28 cellular contexts compared by ENCODE assay signal in genomic region chr5:103476776-103477175, GRCh38.
DNase-seq lines count a peak whose midpoint lies in the region; ATAC-seq and TF ChIP-seq lines count a peak whose summit lies in the region.
"Had no signal": no experiment of that assay in that cellular context is flagged by ENCODE, and none has a peak within 500 bp of the region (broad histone marks: within the 10 kb centered on the region; RNA-seq: fewer than 3 reads in every experiment).

No MANE protein-coding gene starts in this region.

- H3K9me3 Mint-ChIP-seq in neural progenitor cell = no peaks in the 10 kb centered on the region
- no peaks in the 10 kb centered on the region for H3K9me3 Mint-ChIP-seq in activated naive CD4-positive, alpha-beta T cell treated with anti-CD3 and anti-CD28 coated beads, Interleukin-2, amount 50 U/mL, for 72 hours
- H3K9me3 Mint-ChIP-seq: CD8-positive, alpha-beta T cell; H9 had no signal

- H3K27me3 Mint-ChIP-seq in neural progenitor cell (ENCODE audit: insufficient read depth, low read depth) = peaks cover 4% of the 10 kb centered on the region

- H3K79me2 ChIP-seq in neural progenitor cell (ENCODE audit: low read depth) = no peaks in the 10 kb centered on the region

- no peaks in the 10 kb centered on the region for H3F3A ChIP-seq in neural progenitor cell (ENCODE audit: low read depth)

- no peak for TF ChIP-seq CTCF in neural progenitor cell (IDR thresholded peaks at IDR 0.05)
- TF ChIP-seq CTCF in foreskin keratinocyte (conservative IDR thresholded peaks at IDR 0.05) = no peak

- ATAC-seq in activated naive CD4-positive, alpha-beta T cell treated with anti-CD3 and anti-CD28 coated beads, Interleukin-2, amount 50 U/mL, for 72 hours = no peak
- no peak for ATAC-seq in foreskin keratinocyte
- ATAC-seq: CD8-positive, alpha-beta T cell; HepG2; Right ventricle myocardium inferior had no signal

- no peak overlapping the region for H3K4me2 ChIP-seq in neural progenitor cell

- H3K36me3 ChIP-seq in neural progenitor cell = no peaks in the 10 kb centered on the region
- H3K36me3 ChIP-seq: SJCRH30 had no signal

- no peaks in the 10 kb centered on the region for H3K36me3 Mint-ChIP-seq in neural progenitor cell
- H3K36me3 Mint-ChIP-seq in activated naive CD4-positive, alpha-beta T cell treated with anti-CD3 and anti-CD28 coated beads, Interleukin-2, amount 50 U/mL, for 72 hours = no peaks in the 10 kb centered on the region
- H3K36me3 Mint-ChIP-seq: CD8-positive, alpha-beta T cell had no signal

- peak overlapping the region; percentile 29 for H3K27ac Mint-ChIP-seq in neural progenitor cell
- no peak overlapping the region for H3K27ac Mint-ChIP-seq in activated naive CD4-positive, alpha-beta T cell treated with anti-CD3 and anti-CD28 coated beads, Interleukin-2, amount 50 U/mL, for 72 hours
- H3K27ac Mint-ChIP-seq: B cell; CD8-positive, alpha-beta T cell had no signal

- peaks cover 13% of the 10 kb centered on the region for H3K4me1 Mint-ChIP-seq in neural progenitor cell
- H3K4me1 Mint-ChIP-seq: B cell had no signal

- H3K4me3 Mint-ChIP-seq in neural progenitor cell = no peak overlapping the region
- H3K4me3 Mint-ChIP-seq: B cell; CD8-positive, alpha-beta T cell; H9 had no signal

- no peak overlapping the region for H3K4me3 ChIP-seq in neural progenitor cell
- H3K4me3 ChIP-seq: GM23248, SJCRH30 had no signal

- no peak overlapping the region for H3K9ac ChIP-seq in neural progenitor cell
- H3K9ac ChIP-seq: GM23248 had no signal

- H4K20me1 ChIP-seq in neural progenitor cell (ENCODE audit: low read depth) = no peaks in the 10 kb centered on the region

- no peak overlapping the region for H2AFZ ChIP-seq in neural progenitor cell (replicated peaks)
- H2AFZ ChIP-seq: GM23248 had no signal

- no peaks in the 10 kb centered on the region for H3K27me3 ChIP-seq in neural progenitor cell
- H3K27me3 ChIP-seq in foreskin keratinocyte = peaks cover 5% of the 10 kb centered on the region
- H3K27me3 ChIP-seq: SJCRH30 had no signal

- DNase-seq in SW480 (ENCODE audit: low spot score) = peak; percentile 8
- peak; percentile 93 for DNase-seq in islet precursor cell
- DNase-seq in neural progenitor cell (ENCODE audit: low spot score) = peak; percentile 19
- DNase-seq in activated naive CD4-positive, alpha-beta T cell treated with anti-CD3 and anti-CD28 coated beads, Interleukin-2, amount 50 U/mL, for 72 hours (ENCODE audit: low spot score in 2 of 2) = no peak
- DNase-seq in foreskin keratinocyte = no peak
- DNase-seq in GM03348 (ENCODE audit: low spot score) = no peak
- no peak for DNase-seq in dedifferentiated amniotic fluid mesenchymal stem cell (ENCODE audit: extremely low spot score)
- DNase-seq: CD8-positive, alpha-beta T cell; DMS 273 treated with DMSO at 0.1 percent for 48 hours; DMS79; EL; GDM1; GM23248; H9; Karpas-422; NCI-H1092 treated with DMSO at 0.1 percent for 48 hours; NCI-H1436; NCI-H187; NCI-H2081 treated with DMSO at 0.1 percent for 48 hours; NCI-H2171 treated with DMSO at 0.1 percent for 48 hours; NCI-H345; NCI-H510A treated with DMSO at 0.1 percent for 48 hours; NCI-H774; SJCRH30 had no signal

- no peaks in the 10 kb centered on the region for H3K4me1 ChIP-seq in neural progenitor cell
- H3K4me1 ChIP-seq in foreskin keratinocyte = no peaks in the 10 kb centered on the region

- H3K27ac ChIP-seq in neural progenitor cell (no peak overlapping the region), foreskin keratinocyte (no peak overlapping the region)
- H3K27ac ChIP-seq: C4-2B, GM23248, SJCRH30 had no signal

- H3K9me3 ChIP-seq in neural progenitor cell (ENCODE audit: low read depth) = no peaks in the 10 kb centered on the region
- H3K9me3 ChIP-seq: SJCRH30 had no signal

Comparison
In these comparisons a context has a peak if more than half of its experiments do, and no peak if none do; other contexts are left out.
1. DNase-seq: peak in SW480 (single experiment), islet precursor cell (single experiment) and neural progenitor cell (single experiment); none in activated naive CD4-positive, alpha-beta T cell treated with anti-CD3 and anti-CD28 coated beads, Interleukin-2, amount 50 U/mL, for 72 hours (0 of 2), foreskin keratinocyte (0 of 2), GM03348 (single experiment) and dedifferentiated amniotic fluid mesenchymal stem cell (single experiment).